ENCODE assay signal across 24 cellular contexts in genomic region chr19:35992902-35993765, GRCh38. TPM values are rescaled to one million over a fixed set of nuclear protein-coding genes. Genes with fewer than 3 reads are reported as not detected.
A peak's percentile ranks its signal among the peaks of the same experiment; 100 is the strongest.
DNase-seq lines count a peak whose midpoint lies in the region; ATAC-seq, FAIRE-seq and TF ChIP-seq lines count a peak whose summit lies in the region.
"Had no signal": no experiment of that assay in that cellular context is flagged by ENCODE, and none has a peak within 500 bp of the region (broad histone marks: within the 10 kb centered on the region; RNA-seq: fewer than 3 reads in every experiment).

No MANE protein-coding gene starts in this region.

- intact Hi-C loops in endothelial cell of umbilical vein (cut with micrococcal nuclease): no loop called here

- peak overlapping the region; percentile 27 for H3K4me3 Mint-ChIP-seq in activated naive CD8-positive, alpha-beta T cell
- no peak overlapping the region for H3K4me3 Mint-ChIP-seq in activated naive CD8-positive, alpha-beta T cell treated with anti-CD3 and anti-CD28 coated beads for 36 hours

- no peak for TF ChIP-seq CTCF in HEK293 (tag by site-specific recombination; IDR thresholded peaks at IDR 0.05)
- no peak for TF ChIP-seq CTCF in endothelial cell of umbilical vein (IDR thresholded peaks at IDR 0.05; ENCODE audit: extremely low read depth in 1 of 2, insufficient read depth in 1 of 2, low read depth in 1 of 2, low read length in 2 of 2)

- H3K79me1 ChIP-seq in trophoblast cell (ENCODE audit: low read length): peaks cover 11% of the 10 kb centered on the region

- H4K12ac ChIP-seq in trophoblast cell (ENCODE audit: low read depth, low read length): no peak overlapping the region

- H4K8ac ChIP-seq in trophoblast cell (ENCODE audit: low read depth, low read length): no peak overlapping the region

- H3K36me3 ChIP-seq in HEK293 (ENCODE audit: control insufficient read depth in 2 of 2, insufficient read depth in 1 of 2, low read length in 2 of 2): peaks cover 14 to 16% of the 10 kb centered on the region in 2 experiments
- no peaks in the 10 kb centered on the region for H3K36me3 ChIP-seq in endothelial cell of umbilical vein (ENCODE audit: control insufficient read depth in 2 of 2, extremely low read depth in 1 of 2, insufficient read depth in 2 of 2, low read length in 2 of 2)
- H3K36me3 ChIP-seq in trophoblast cell (ENCODE audit: control insufficient read depth in 1 of 2, insufficient read depth in 2 of 2, low read length in 2 of 2): peaks cover 3 to 4% of the 10 kb centered on the region in 2 experiments
- H3K36me3 ChIP-seq: pancreas, uterus had no signal

- no peak overlapping the region for H4K91ac ChIP-seq in trophoblast cell (ENCODE audit: low read depth, low read length)

- no peak overlapping the region for H2BK12ac ChIP-seq in trophoblast cell (ENCODE audit: low read length)

- no peak overlapping the region for H2BK120ac ChIP-seq in trophoblast cell (ENCODE audit: insufficient read depth, low read length, poor library complexity)

- no peak overlapping the region for H3K23ac ChIP-seq in trophoblast cell (ENCODE audit: low read length)

- no peak overlapping the region for H3K4me2 ChIP-seq in endothelial cell of umbilical vein (ENCODE audit: insufficient read depth, low read length)
- no peak overlapping the region for H3K4me2 ChIP-seq in trophoblast cell (ENCODE audit: low read length)

- H3K27ac ChIP-seq in HEK293 (ENCODE audit: extremely low read depth, low read depth, low read length): no peak overlapping the region; the same call in 1 of the 2 replicates
- no peak overlapping the region for H3K27ac ChIP-seq in endothelial cell of umbilical vein (ENCODE audit: insufficient read depth, low read depth, low read length)
- no peak overlapping the region for H3K27ac ChIP-seq in trophoblast cell (ENCODE audit: low read depth, low read length)
- H3K27ac ChIP-seq: GM23248, pancreas, uterus had no signal

- no peak for DNase-seq in activated naive CD8-positive, alpha-beta T cell treated with anti-CD3 and anti-CD28 coated beads for 36 hours
- DNase-seq in endothelial cell of umbilical vein (ENCODE audit: low read depth, low spot score): no peak
- peak; percentile 79 to 88 for DNase-seq in trophoblast cell
- DNase-seq in NCI-H774 (lab: John Stamatoyannopoulos, UW): no peak
- no peak for DNase-seq in COLO829 (ENCODE audit: low spot score)
- DNase-seq: activated CD4-positive, CD25-positive, alpha-beta regulatory T cell; kidney; MG63; NCI-H1417 treated with DMSO at 0.1 percent for 48 hours; NCI-H2107; NCI-H510A treated with DMSO at 0.1 percent for 48 hours; T1000 had no signal

- H3K4me3 ChIP-seq in HEK293 (ENCODE audit: low read depth, low read length) (no peak overlapping the region), endothelial cell of umbilical vein (replicated peaks in 1 of 3; ENCODE audit: insufficient read depth in 1 of 3, low read depth in 1 of 3, low read length in 3 of 3) (no peak overlapping the region), trophoblast cell (ENCODE audit: low read depth, low read length) (no peak overlapping the region)
- H3K4me3 ChIP-seq: lung, MG63 had no signal

- WGBS in trophoblast cell (ENCODE audit: extremely low coverage, insufficient coverage, insufficient read length): no CpG with 5 or more reads among the region's 8 CpGs

- CTCF ChIA-PET in HEK293 (lab: Yijun Ruan, JAX) (interaction anchor here (0.7 to 1.4 kb wide), 5 partner anchors 45 to 219 kb away, joined by 3 to 4 read pairs (median 4); no protein-coding TSS in a partner anchor), endothelial cell of umbilical vein (lab: Charles Lee) (interaction anchor here (1.3 to 1.9 kb wide), 4 partner anchors 17 to 61 kb away, joined by 3 to 6 read pairs (median 5); partner anchors contain the start of genes ALKBH6 and THAP8)

- H3K4me1 Mint-ChIP-seq in activated naive CD8-positive, alpha-beta T cell (ENCODE audit: low read depth): peaks cover 23% of the 10 kb centered on the region
- peaks cover 23% of the 10 kb centered on the region for H3K4me1 Mint-ChIP-seq in activated naive CD8-positive, alpha-beta T cell treated with anti-CD3 and anti-CD28 coated beads for 36 hours

- H2BK5ac ChIP-seq in trophoblast cell (ENCODE audit: low read depth, low read length, poor library complexity): no peak overlapping the region

- H3K27me3 Mint-ChIP-seq in activated naive CD8-positive, alpha-beta T cell: peaks cover 1% of the 10 kb centered on the region
- peaks cover 5% of the 10 kb centered on the region for H3K27me3 Mint-ChIP-seq in activated naive CD8-positive, alpha-beta T cell treated with anti-CD3 and anti-CD28 coated beads for 36 hours
- H3K27me3 Mint-ChIP-seq: activated T-helper 17 cell treated with anti-CD3 and anti-CD28 coated beads, Interleukin-2, amount 50 U/mL, for 72 hours had no signal

- no TSS peak for BruUV-seq in endothelial cell of umbilical vein (replicated peaks; lab: Mats Ljungman, UMichigan)

- no peak overlapping the region for H2AFZ ChIP-seq in endothelial cell of umbilical vein (ENCODE audit: low read depth, low read length)
- no peak overlapping the region for H2AFZ ChIP-seq in trophoblast cell (ENCODE audit: insufficient read depth, low read length, poor library complexity)

- H3K18ac ChIP-seq in trophoblast cell (ENCODE audit: low read length): no peak overlapping the region

- no peaks in the 10 kb centered on the region for H4K20me1 ChIP-seq in endothelial cell of umbilical vein (replicated peaks; ENCODE audit: control insufficient read depth, extremely low read depth, insufficient read depth, low read length)

- H3K79me2 ChIP-seq in endothelial cell of umbilical vein (ENCODE audit: control insufficient read depth, insufficient read depth, low read length): peaks cover 2% of the 10 kb centered on the region
- H3K79me2 ChIP-seq in trophoblast cell (ENCODE audit: control insufficient read depth, insufficient read depth, low read length, poor library complexity): peaks cover 8% of the 10 kb centered on the region

- peaks cover 2% of the 10 kb centered on the region for H3K36me3 Mint-ChIP-seq in activated naive CD8-positive, alpha-beta T cell
- peaks cover 15% of the 10 kb centered on the region for H3K36me3 Mint-ChIP-seq in activated naive CD8-positive, alpha-beta T cell treated with anti-CD3 and anti-CD28 coated beads for 36 hours

- no peak overlapping the region for H3K27ac Mint-ChIP-seq in activated naive CD8-positive, alpha-beta T cell
- H3K27ac Mint-ChIP-seq in activated naive CD8-positive, alpha-beta T cell treated with anti-CD3 and anti-CD28 coated beads for 36 hours: no peak overlapping the region
- H3K27ac Mint-ChIP-seq: activated T-helper 17 cell treated with anti-CD3 and anti-CD28 coated beads, Interleukin-2, amount 50 U/mL, for 72 hours had no signal

- POLR2A ChIA-PET in HEK293 (lab: Yijun Ruan, JAX) (interaction anchor here (0.6 to 2.3 kb wide), 3 partner anchors 21 to 245 kb away, joined by 3 to 11 read pairs (median 3); partner anchors contain the start of genes ALKBH6 and LIN37), endothelial cell of umbilical vein (lab: Charles Lee) (no interaction called here)

- no peak overlapping the region for H3K14ac ChIP-seq in trophoblast cell (ENCODE audit: low read length)

- no peak for FAIRE-seq in endothelial cell of umbilical vein (lab: Jason Lieb, UNC)
- FAIRE-seq: frontal cortex, kidney, pancreas had no signal

- dilution Hi-C loops in endothelial cell of umbilical vein (cut with MboI; ENCODE audit: extremely low pct_ligation_motif_present, low sequenced_read_pairs): no loop called here

- H2AK5ac ChIP-seq in trophoblast cell (ENCODE audit: low read length): no peak overlapping the region

- no peaks in the 10 kb centered on the region for H3K9me1 ChIP-seq in endothelial cell of umbilical vein (replicated peaks; ENCODE audit: control insufficient read depth, extremely low read depth, insufficient read depth, low read length)

- no peaks in the 10 kb centered on the region for H3K9me3 ChIP-seq in HEK293 (ENCODE audit: control insufficient read depth, insufficient read depth, low read depth, low read length)
- no peaks in the 10 kb centered on the region for H3K9me3 ChIP-seq in endothelial cell of umbilical vein (replicated peaks; ENCODE audit: control insufficient read depth, insufficient read depth, low read length)
- no peaks in the 10 kb centered on the region for H3K9me3 ChIP-seq in trophoblast cell (ENCODE audit: insufficient read depth, low read depth, low read length)
- H3K9me3 ChIP-seq: MG63, pancreas, uterus had no signal

- peaks cover 16% of the 10 kb centered on the region for H3K4me1 ChIP-seq in HEK293 (ENCODE audit: control insufficient read depth, insufficient read depth, low read length)
- H3K4me1 ChIP-seq in endothelial cell of umbilical vein (ENCODE audit: control insufficient read depth, extremely low read depth, insufficient read depth, low read length): peaks cover 10% of the 10 kb centered on the region
- peaks cover 12% of the 10 kb centered on the region in 2 experiments for H3K4me1 ChIP-seq in trophoblast cell (ENCODE audit: control insufficient read depth in 1 of 2, insufficient read depth in 2 of 2, low read length in 2 of 2)
- H3K4me1 ChIP-seq: uterus had no signal

- H3K27me3 ChIP-seq in endothelial cell of umbilical vein (ENCODE audit: control insufficient read depth in 2 of 2, insufficient read depth in 2 of 2, low read length in 2 of 2): peaks cover 0 to 2% of the 10 kb centered on the region in 2 experiments
- H3K27me3 ChIP-seq in trophoblast cell (ENCODE audit: insufficient read depth, low read length): no peaks in the 10 kb centered on the region
- H3K27me3 ChIP-seq: dorsolateral prefrontal cortex, MG63, pancreas, uterus had no signal

- H3K9ac ChIP-seq in endothelial cell of umbilical vein (replicated peaks; ENCODE audit: extremely low read depth, insufficient read depth, low read length): no peak overlapping the region
- H3K9ac ChIP-seq in trophoblast cell (ENCODE audit: low read length): no peak overlapping the region
- H3K9ac ChIP-seq: GM23248 had no signal

- H3K9me3 Mint-ChIP-seq in activated naive CD8-positive, alpha-beta T cell (ENCODE audit: low read depth): no peaks in the 10 kb centered on the region
- H3K9me3 Mint-ChIP-seq in activated naive CD8-positive, alpha-beta T cell treated with anti-CD3 and anti-CD28 coated beads for 36 hours: no peaks in the 10 kb centered on the region
- H3K9me3 Mint-ChIP-seq: activated T-helper 17 cell treated with anti-CD3 and anti-CD28 coated beads, Interleukin-2, amount 50 U/mL, for 72 hours had no signal

- H3K4ac ChIP-seq in trophoblast cell (ENCODE audit: low read depth, low read length): no peak overlapping the region

- no peak for TF ChIP-seq POLR2A in endothelial cell of umbilical vein (IDR thresholded peaks at IDR 0.05; ENCODE audit: low read depth, low read length)

- no peak for ATAC-seq in GM21526 (IDR thresholded peaks at IDR 0.05; ENCODE audit: low FRiP score, unreplicated experiment)
- ATAC-seq: activated T-helper 17 cell treated with anti-CD3 and anti-CD28 coated beads, Interleukin-2, amount 50 U/mL, for 72 hours; SK-N-SH treated with all-trans-retinoic acid at 6 μM for 48 hours had no signal

RNA-seq across cellular contexts. Expression of gene SDHAF1, which starts 1.9 kb away (rescaled TPM):
- 10 to 100 TPM; 22.6 to 23.1 TPM for total RNA-seq in activated naive CD8-positive, alpha-beta T cell treated with anti-CD3 and anti-CD28 coated beads for 36 hours
- total RNA-seq in endothelial cell of umbilical vein: 8.4 and 10.3 TPM in 2 replicates
- 16.2 and 16.5 TPM in 2 replicates for polyA plus RNA-seq in endothelial cell of umbilical vein
- polyA plus RNA-seq in endothelial cell of umbilical vein (2011; cell fraction: cytosol; rRNA removed): 8.4 and 10.6 TPM in 2 replicates
- 3.8 and 4.7 TPM in 2 replicates for polyA plus RNA-seq in endothelial cell of umbilical vein (2011; cell fraction: nucleus; rRNA removed)
- polyA plus RNA-seq in endothelial cell of umbilical vein (2012): 5.4 and 7.3 TPM in 2 replicates
- polyA minus RNA-seq in endothelial cell of umbilical vein: 2.6 and 3.8 TPM in 2 replicates
- polyA minus RNA-seq in endothelial cell of umbilical vein (2011; cell fraction: cytosol; rRNA and poly(A)+ RNA removed): 6.9 TPM
- polyA minus RNA-seq in endothelial cell of umbilical vein (2011; cell fraction: nucleus; rRNA and poly(A)+ RNA removed): 0.82 and 1.1 TPM in 2 replicates
- polyA plus RNA-seq in trophoblast cell (2013): 13.2 and 13.5 TPM in 2 replicates

RNA-seq across cellular contexts. Expression of gene SYNE4, which starts 15.5 kb away (rescaled TPM):
- total RNA-seq in activated naive CD8-positive, alpha-beta T cell treated with anti-CD3 and anti-CD28 coated beads for 36 hours: 1 to 10 TPM in 1 of 2 experiments, under 1 TPM in 1; 0.99 to 1.8 TPM
- total RNA-seq in endothelial cell of umbilical vein: 0.62 and 1.3 TPM in 2 replicates
- polyA plus RNA-seq in endothelial cell of umbilical vein: 0.38 and 0.46 TPM in 2 replicates
- 0.05 and 0.14 TPM in 2 replicates for polyA plus RNA-seq in endothelial cell of umbilical vein (2011; cell fraction: cytosol; rRNA removed)
- 2.1 TPM in 2 replicates for polyA plus RNA-seq in endothelial cell of umbilical vein (2011; cell fraction: nucleus; rRNA removed)
- 0.13 and 0.59 TPM in 2 replicates for polyA plus RNA-seq in endothelial cell of umbilical vein (2012)
- 0.17 and 0.22 TPM in 2 replicates for polyA minus RNA-seq in endothelial cell of umbilical vein
- polyA minus RNA-seq in endothelial cell of umbilical vein (2011; cell fraction: cytosol; rRNA and poly(A)+ RNA removed): not detected
- polyA minus RNA-seq in endothelial cell of umbilical vein (2011; cell fraction: nucleus; rRNA and poly(A)+ RNA removed): 0.19 TPM in 1 of 2 replicates, not detected in the other
- 10.3 and 10.8 TPM in 2 replicates for polyA plus RNA-seq in trophoblast cell (2013)
- total RNA-seq: frontal cortex, GM23248, RPMI7951 had no signal

RNA-seq across cellular contexts. Expression of gene ALKBH6, which starts 20.9 kb away (rescaled TPM):
- 10 to 100 TPM; 35.0 to 35.5 TPM for total RNA-seq in activated naive CD8-positive, alpha-beta T cell treated with anti-CD3 and anti-CD28 coated beads for 36 hours
- 17.3 and 21.4 TPM in 2 replicates for total RNA-seq in endothelial cell of umbilical vein
- 26.7 and 33.2 TPM in 2 replicates for polyA plus RNA-seq in endothelial cell of umbilical vein
- 18.4 and 21.4 TPM in 2 replicates for polyA plus RNA-seq in endothelial cell of umbilical vein (2011; cell fraction: cytosol; rRNA removed)
- polyA plus RNA-seq in endothelial cell of umbilical vein (2011; cell fraction: nucleus; rRNA removed): 61.5 and 65.4 TPM in 2 replicates
- 18.8 and 21.2 TPM in 2 replicates for polyA plus RNA-seq in endothelial cell of umbilical vein (2012)
- 8.1 and 13.8 TPM in 2 replicates for polyA minus RNA-seq in endothelial cell of umbilical vein
- polyA minus RNA-seq in endothelial cell of umbilical vein (2011; cell fraction: cytosol; rRNA and poly(A)+ RNA removed): 7.8 TPM
- 6.3 and 7.3 TPM in 2 replicates for polyA minus RNA-seq in endothelial cell of umbilical vein (2011; cell fraction: nucleus; rRNA and poly(A)+ RNA removed)
- 30.7 and 31.2 TPM in 2 replicates for polyA plus RNA-seq in trophoblast cell (2013)

RNA-seq across cellular contexts. Expression of gene CLIP3, which starts 39.5 kb away (rescaled TPM):
- under 1 TPM; 0.25 to 0.60 TPM for total RNA-seq in activated naive CD8-positive, alpha-beta T cell treated with anti-CD3 and anti-CD28 coated beads for 36 hours
- total RNA-seq in endothelial cell of umbilical vein: 21.0 and 24.4 TPM in 2 replicates
- polyA plus RNA-seq in endothelial cell of umbilical vein: 4.7 and 7.0 TPM in 2 replicates
- polyA plus RNA-seq in endothelial cell of umbilical vein (2011; cell fraction: cytosol; rRNA removed): 8.4 and 10.2 TPM in 2 replicates
- 6.9 and 9.2 TPM in 2 replicates for polyA plus RNA-seq in endothelial cell of umbilical vein (2011; cell fraction: nucleus; rRNA removed)
- polyA plus RNA-seq in endothelial cell of umbilical vein (2012): 27.5 and 38.3 TPM in 2 replicates
- polyA minus RNA-seq in endothelial cell of umbilical vein: 9.2 and 12.0 TPM in 2 replicates
- polyA minus RNA-seq in endothelial cell of umbilical vein (2011; cell fraction: cytosol; rRNA and poly(A)+ RNA removed): not detected
- polyA minus RNA-seq in endothelial cell of umbilical vein (2011; cell fraction: nucleus; rRNA and poly(A)+ RNA removed): 3.0 and 12.1 TPM in 2 replicates
- 16.4 and 17.5 TPM in 2 replicates for polyA plus RNA-seq in trophoblast cell (2013)

RNA-seq across cellular contexts. Expression of gene LRFN3, which starts 57.0 kb away (rescaled TPM):
- 1 to 10 TPM; 5.8 to 7.1 TPM for total RNA-seq in activated naive CD8-positive, alpha-beta T cell treated with anti-CD3 and anti-CD28 coated beads for 36 hours
- total RNA-seq in endothelial cell of umbilical vein: 15.9 and 17.3 TPM in 2 replicates
- 4.1 and 5.8 TPM in 2 replicates for polyA plus RNA-seq in endothelial cell of umbilical vein
- 3.7 and 5.5 TPM in 2 replicates for polyA plus RNA-seq in endothelial cell of umbilical vein (2011; cell fraction: cytosol; rRNA removed)
- polyA plus RNA-seq in endothelial cell of umbilical vein (2011; cell fraction: nucleus; rRNA removed): 1.9 and 2.2 TPM in 2 replicates
- 10.0 and 16.3 TPM in 2 replicates for polyA plus RNA-seq in endothelial cell of umbilical vein (2012)
- 2.5 and 3.5 TPM in 2 replicates for polyA minus RNA-seq in endothelial cell of umbilical vein
- 2.8 TPM for polyA minus RNA-seq in endothelial cell of umbilical vein (2011; cell fraction: cytosol; rRNA and poly(A)+ RNA removed)
- 1.0 and 2.2 TPM in 2 replicates for polyA minus RNA-seq in endothelial cell of umbilical vein (2011; cell fraction: nucleus; rRNA and poly(A)+ RNA removed)
- polyA plus RNA-seq in trophoblast cell (2013): 16.3 and 16.4 TPM in 2 replicates

Comparison
In these comparisons a context has a peak if more than half of its experiments do, and no peak if none do; other contexts are left out.
1. DNase-seq: peak in trophoblast cell (2 of 2); none in activated naive CD8-positive, alpha-beta T cell treated with anti-CD3 and anti-CD28 coated beads for 36 hours (single experiment), endothelial cell of umbilical vein (single experiment), NCI-H774 (single experiment) and COLO829 (single experiment).